ENCODE assay signal across 8 cellular contexts in the genomic region with DNA sequence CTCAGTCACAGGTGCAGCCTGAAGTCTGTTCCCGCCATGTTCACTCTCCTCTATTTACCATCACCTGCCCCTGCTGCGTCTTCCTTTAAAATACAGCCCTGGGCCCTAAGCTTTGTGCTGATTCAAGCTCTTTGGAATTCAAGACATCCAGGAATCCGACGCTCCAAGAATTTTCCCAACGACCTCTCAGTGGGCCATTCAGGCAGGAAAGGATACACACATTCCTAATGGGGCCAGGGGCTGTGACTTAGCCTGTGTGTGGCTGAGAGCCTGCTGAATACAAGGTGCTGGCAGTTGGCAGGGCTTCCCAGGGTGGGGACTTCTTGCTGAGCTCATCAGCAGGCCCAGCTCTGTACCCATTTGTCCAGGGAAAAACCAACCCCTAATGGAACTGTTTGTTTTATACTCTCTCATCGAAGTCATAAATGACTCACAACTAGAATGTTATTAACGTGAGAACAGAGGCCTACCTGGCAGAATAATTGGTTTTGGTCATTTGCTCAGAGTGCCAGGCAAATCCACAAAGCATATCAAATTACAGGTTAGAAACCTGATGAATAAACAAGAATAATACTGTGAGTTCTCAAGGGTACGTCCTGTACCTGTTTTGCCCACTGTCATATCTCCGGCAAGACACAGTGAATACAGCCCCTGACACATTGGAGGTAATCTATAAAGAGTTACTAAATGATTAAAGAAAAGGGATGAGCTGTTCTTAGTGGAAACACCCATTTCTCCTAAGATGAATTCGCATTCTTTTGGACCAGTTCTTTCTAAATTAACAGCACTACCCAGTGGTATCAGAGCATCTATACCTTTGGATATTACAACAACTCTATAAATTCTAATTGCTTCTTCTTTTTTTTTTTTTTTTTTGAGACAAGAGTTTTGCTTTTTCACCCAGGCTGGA. TPM values are rescaled to one million over a fixed set of nuclear protein-coding genes. Genes with fewer than 3 reads are reported as not detected.
DNase-seq lines count a peak whose midpoint lies in the region; ATAC-seq, FAIRE-seq and TF ChIP-seq lines count a peak whose summit lies in the region.

No MANE protein-coding gene starts in this region.

- peaks cover 48% of the 10 kb centered on the region for H3K4me1 ChIP-seq in Panc1 (ENCODE audit: control insufficient read depth, insufficient read depth, low read length)
- H3K4me1 ChIP-seq in tibial nerve = peaks cover 0 to 14% (median 2%) of the 10 kb centered on the region in 4 donors

- FAIRE-seq in D721Med (lab: Jason Lieb, UNC) = no peak

- 42 to 44% methylated on average over 10 of the region's 10 CpGs for WGBS in tibial nerve, 2 donors

- H3K4me3 ChIP-seq in H7 (ENCODE audit: insufficient read depth, low read depth, low read length) = no peak overlapping the region
- peak overlapping the region in 1 of 2 experiments; percentile 26; a peak in 2 of 4 replicates for H3K4me3 ChIP-seq in Panc1 (ENCODE audit: low read depth in 2 of 2, low read length in 2 of 2)
- no peak overlapping the region for H3K4me3 ChIP-seq in fibroblast of mammary gland (ENCODE audit: control insufficient read depth, low read depth, low read length)
- H3K4me3 ChIP-seq in tibial nerve = no peak overlapping the region

- TF ChIP-seq EP300 in tibial nerve (IDR thresholded peaks at IDR 0.05) = no peak

- H3K27me3 ChIP-seq in H7 (ENCODE audit: control insufficient read depth, insufficient read depth, low read length) = no peaks in the 10 kb centered on the region
- H3K27me3 ChIP-seq in Panc1 (ENCODE audit: control insufficient read depth, insufficient read depth, low read length) = no peaks in the 10 kb centered on the region
- H3K27me3 ChIP-seq in tibial nerve = no peaks in the 10 kb centered on the region

- BruUV-seq in Panc1 (replicated peaks; lab: Mats Ljungman, UMichigan) = TSS peak; percentile 67

- H3K9me3 ChIP-seq in Panc1 (ENCODE audit: control insufficient read depth, insufficient read depth, low read depth, low read length) = no peaks in the 10 kb centered on the region
- H3K9me3 ChIP-seq in tibial nerve = no peaks in the 10 kb centered on the region

- CTCF ChIA-PET in Panc1 (lab: Charles Lee) = interaction anchor here (1.2 kb wide), 1 partner anchor 32 kb away, joined by 4 read pairs; no protein-coding TSS in a partner anchor

- TF ChIP-seq POLR2A in tibial nerve (IDR thresholded peaks at IDR 0.05) = no peak

- ATAC-seq in Panc1 = peak; percentile 92
- ATAC-seq in GM19395 (IDR thresholded peaks at IDR 0.05; ENCODE audit: unreplicated experiment) = no peak

- H3K27ac ChIP-seq in Panc1 (ENCODE audit: low read length) (peak overlapping the region; percentile 94), tibial nerve (peak overlapping the region in 2 of 4 donors; percentile 28 to 29)

- in situ Hi-C loops in Panc1 (cut with HindIII; ENCODE audit: low pct_unique_long_range_greater_than_20kb, low sequenced_read_pairs) = no loop called here

- POLR2A ChIA-PET in Panc1 (lab: Charles Lee) = interaction anchor here (0.7 to 2.4 kb wide), 3 partner anchors 11 to 326 kb away, joined by 9 to 15 read pairs (median 12); no protein-coding TSS in a partner anchor

- peaks cover 5% of the 10 kb centered on the region for H3K36me3 ChIP-seq in H7 (replicated peaks; ENCODE audit: control insufficient read depth, insufficient read depth, low read length)
- H3K36me3 ChIP-seq in Panc1 (ENCODE audit: control insufficient read depth, insufficient read depth, low read length) = no peaks in the 10 kb centered on the region; the same call in 1 of the 2 replicates
- H3K36me3 ChIP-seq in tibial nerve = no peaks in the 10 kb centered on the region

- TF ChIP-seq CTCF in Panc1 (IDR thresholded peaks at IDR 0.05) (no peak), fibroblast of mammary gland (conservative IDR thresholded peaks at IDR 0.05; ENCODE audit: control insufficient read depth, insufficient read depth, low read depth, low read length) (no peak), tibial nerve (IDR thresholded peaks at IDR 0.05) (no peak), D721Med (IDR thresholded peaks at IDR 0.05; ENCODE audit: insufficient read depth, missing control alignments) (no peak)

- intact Hi-C loops in Panc1 (cut with micrococcal nuclease; ENCODE audit: unreplicated experiment) = no loop called here

- peak; percentile 99 for DNase-seq in A172 (ENCODE audit: low spot score)
- peak; percentile 70 for DNase-seq in H7
- peak; percentile 97 for DNase-seq in Panc1 (ENCODE audit: low read depth, low spot score)
- peak; percentile 96 for DNase-seq in fibroblast of mammary gland (ENCODE audit: low read depth)
- DNase-seq in pulmonary artery endothelial cell (ENCODE audit: low read depth, low spot score) = peak; percentile 78
- DNase-seq in tibial nerve (ENCODE audit: low spot score in 2 of 2) = no peak
- DNase-seq in D721Med (ENCODE audit: insufficient read length, low spot score) = no peak

RNA-seq across cellular contexts. Expression of gene KCMF1, which starts 12.6 kb away (rescaled TPM):
- 106 and 118 TPM in 2 replicates for total RNA-seq in A172 (2014; rRNA removed; shearing (Covaris generic))
- 108 and 138 TPM in 2 replicates for total RNA-seq in H7 (2014; rRNA removed; shearing (Covaris generic))
- total RNA-seq in Panc1 (2021; ENCODE audit: unreplicated experiment) = 163 TPM
- 73.4 TPM for polyA plus RNA-seq in Panc1 (2012; ENCODE audit: insufficient read length)
- 65.4 and 70.3 TPM in 2 replicates for total RNA-seq in pulmonary artery endothelial cell
- total RNA-seq in tibial nerve = 10 to 100 TPM; 22.9 to 35.1 (median 29.7) TPM

RNA-seq across cellular contexts. Expression of gene TMSB10, which starts 52.9 kb away (rescaled TPM):
- 8,628 and 10,596 TPM in 2 replicates for total RNA-seq in A172 (2014; rRNA removed; shearing (Covaris generic))
- total RNA-seq in H7 (2014; rRNA removed; shearing (Covaris generic)) = 1,705 and 2,421 TPM in 2 replicates
- total RNA-seq in Panc1 (2021; ENCODE audit: unreplicated experiment) (1,916 TPM), pulmonary artery endothelial cell (6,195 and 8,135 TPM in 2 replicates), tibial nerve (1,000 to 10,000 TPM; 5,005 to 6,715 (median 5,816) TPM)
- polyA plus RNA-seq in Panc1 (2012; ENCODE audit: insufficient read length) = 3,818 TPM

Comparison
In these comparisons a context has a peak if more than half of its experiments do, and no peak if none do; other contexts are left out.
1. DNase-seq: peak in A172 (single experiment), H7 (single experiment), Panc1 (single experiment), fibroblast of mammary gland (single experiment) and pulmonary artery endothelial cell (single experiment); none in tibial nerve (0 of 2) and D721Med (single experiment).